ENCODE assay signal across 10 cellular contexts in genomic region chr1:115138271-115138670, GRCh38. TPM values are rescaled to one million over a fixed set of nuclear protein-coding genes. Genes with fewer than 3 reads are reported as not detected.
DNase-seq lines count a peak whose midpoint lies in the region; ATAC-seq, FAIRE-seq and TF ChIP-seq lines count a peak whose summit lies in the region.
"Had no signal": no experiment of that assay in that cellular context is flagged by ENCODE, and none has a peak within 500 bp of the region (broad histone marks: within the 10 kb centered on the region; RNA-seq: fewer than 3 reads in every experiment).

No MANE protein-coding gene starts in this region.

- BruUV-seq in HepG2 (replicated peaks; lab: Mats Ljungman, UMichigan) = no TSS peak

- TF ChIP-seq RAD21 in HepG2 (CRISPR knock-in tag; IDR thresholded peaks at IDR 0.05) = no peak

- H2AFZ ChIP-seq in HepG2 (ENCODE audit: low read length) = no peak overlapping the region

- H3K79me2 ChIP-seq in HepG2 (ENCODE audit: insufficient read depth, low read length) = no peaks in the 10 kb centered on the region

- TF ChIP-seq POLR2A in HepG2 (IDR thresholded peaks at IDR 0.05; ENCODE audit: insufficient read depth in 1 of 2, low read depth in 2 of 2, low read length in 2 of 2) (no peak), right lobe of liver (IDR thresholded peaks at IDR 0.05) (no peak), tibial nerve (IDR thresholded peaks at IDR 0.05) (no peak)

- intact Hi-C loops in HepG2 (cut with micrococcal nuclease; ENCODE audit: unreplicated experiment) = no loop called here
- intact Hi-C loops in right lobe of liver (cut with DNase I) = loop anchor here (5.0 to 10.0 kb wide), 3 partner anchors 329 to 457 kb away; no protein-coding TSS in a partner anchor
- intact Hi-C loops in aorta (cut with DNase I) = loop anchor here (2.0 to 5.0 kb wide), 6 partner anchors 49 to 459 kb away; no protein-coding TSS in a partner anchor

- H3K4me2 ChIP-seq in HepG2 (ENCODE audit: low read depth, low read length) = no peak overlapping the region

- no peak overlapping the region for H3K27ac ChIP-seq in HepG2 (ENCODE audit: extremely low read length, insufficient read depth, low read length)
- no peak overlapping the region for H3K27ac ChIP-seq in right lobe of liver
- peak overlapping the region; percentile 2 to 92 for H3K27ac ChIP-seq in aorta (ENCODE audit: low read depth in 1 of 2, low read length in 2 of 2)
- H3K27ac ChIP-seq in tibial nerve = no peak overlapping the region
- H3K27ac ChIP-seq: 22Rv1, HL-60 had no signal

- H3K9ac ChIP-seq in HepG2 (ENCODE audit: insufficient read depth, low read depth, low read length) = no peak overlapping the region
- peak overlapping the region; percentile 41 for H3K9ac ChIP-seq in adipocyte (ENCODE audit: low read length)

- POLR2A ChIA-PET in HepG2 (lab: Yijun Ruan, JAX) = no interaction called here

- TF ChIP-seq CTCF in HepG2 (CRISPR knock-in tag; IDR thresholded peaks at IDR 0.05) (no peak), right lobe of liver (IDR thresholded peaks at IDR 0.05) (no peak), tibial nerve (IDR thresholded peaks at IDR 0.05) (no peak)

- no peak for ATAC-seq in HepG2
- ATAC-seq in right lobe of liver = no peak
- ATAC-seq in aorta (ENCODE audit: low FRiP score) = no peak
- ATAC-seq in GM18867 (IDR thresholded peaks at IDR 0.05; ENCODE audit: unreplicated experiment) = no peak
- ATAC-seq in GM21737 (IDR thresholded peaks at IDR 0.05; ENCODE audit: unreplicated experiment) = no peak

- 30% methylated on average over 6 of the region's 6 CpGs for WGBS in HepG2 (ENCODE audit: low lambda C conversion rate)
- 58% methylated on average over 6 of the region's 6 CpGs for WGBS in right lobe of liver (ENCODE audit: insufficient coverage, low coverage, low lambda C conversion rate, missing lambda C conversion rate)
- WGBS in aorta, 2 donors = 39 to 45% methylated on average over 6 of the region's 6 CpGs
- WGBS in tibial nerve, 2 donors = 71 to 72% methylated on average over 6 of the region's 6 CpGs

- FAIRE-seq in HepG2 (lab: Jason Lieb, UNC) = no peak

- H3K36me3 ChIP-seq in HepG2 (replicated peaks in 1 of 2; ENCODE audit: control insufficient read depth in 1 of 2, insufficient read depth in 2 of 2, low read length in 2 of 2) (no peaks in the 10 kb centered on the region), right lobe of liver (no peaks in the 10 kb centered on the region), adipocyte (ENCODE audit: control insufficient read depth, insufficient read depth, low read length, severe bottlenecking) (no peaks in the 10 kb centered on the region), aorta (ENCODE audit: control insufficient read depth in 1 of 2, insufficient read depth in 2 of 2, low read length in 1 of 2) (no peaks in the 10 kb centered on the region), tibial nerve (no peaks in the 10 kb centered on the region)

- no peaks in the 10 kb centered on the region for H4K20me1 ChIP-seq in HepG2 (ENCODE audit: insufficient read depth, low read length)

- CTCF ChIA-PET in HepG2 (lab: Yijun Ruan, JAX; ENCODE audit: low intra/inter-chr PET ratio, low total read pairs) = interaction anchor here (1.4 to 2.1 kb wide), 4 partner anchors 332 to 457 kb away, joined by 3 to 23 read pairs (median 14); no protein-coding TSS in a partner anchor

- in situ Hi-C loops in HepG2 (cut with HindIII; ENCODE audit: extremely low pct_ligation_motif_present, low pct_unique_long_range_greater_than_20kb) = loop anchor here (5.0 kb wide), 2 partner anchors 329 to 459 kb away; no protein-coding TSS in a partner anchor

- no peaks in the 10 kb centered on the region for H3K4me1 ChIP-seq in HepG2 (ENCODE audit: insufficient read depth, low read length)
- H3K4me1 ChIP-seq in right lobe of liver = no peaks in the 10 kb centered on the region
- H3K4me1 ChIP-seq in adipocyte (ENCODE audit: control insufficient read depth, insufficient read depth, low read length) = peaks cover 44% of the 10 kb centered on the region
- H3K4me1 ChIP-seq in aorta (ENCODE audit: control insufficient read depth in 1 of 2, insufficient read depth in 2 of 2, low read length in 2 of 2) = peaks cover 3 to 16% of the 10 kb centered on the region in 2 donors
- H3K4me1 ChIP-seq in tibial nerve = peaks cover 0 to 5% (median 0%) of the 10 kb centered on the region in 4 donors

- no peak for DNase-seq in HepG2 (ENCODE audit: low spot score)
- DNase-seq in right lobe of liver = no peak
- DNase-seq in adipocyte (ENCODE audit: low read depth) = no peak
- peak; percentile 80 for DNase-seq in myocyte (ENCODE audit: low read depth)
- DNase-seq in aorta = no peak
- DNase-seq in tibial nerve (ENCODE audit: low spot score in 2 of 2) = no peak

- TF ChIP-seq EP300 in HepG2 (IDR thresholded peaks at IDR 0.05; ENCODE audit: low read depth in 2 of 2, low read length in 2 of 2) = no peak
- TF ChIP-seq EP300 in HepG2 (CRISPR knock-in tag; IDR thresholded peaks at IDR 0.05; ENCODE audit: borderline replicate concordance) = no peak
- TF ChIP-seq EP300 in tibial nerve (IDR thresholded peaks at IDR 0.05) = no peak

- H3K9me3 ChIP-seq in HepG2 (ENCODE audit: low read length) (no peaks in the 10 kb centered on the region), right lobe of liver (no peaks in the 10 kb centered on the region), adipocyte (ENCODE audit: control insufficient read depth, low read length) (no peaks in the 10 kb centered on the region), aorta (ENCODE audit: control insufficient read depth, low read length) (no peaks in the 10 kb centered on the region), tibial nerve (no peaks in the 10 kb centered on the region)

- no peak overlapping the region for H3K4me3 ChIP-seq in HepG2 (replicated peaks in 1 of 3; ENCODE audit: insufficient read depth in 1 of 3, low read depth in 2 of 3, low read length in 3 of 3)
- H3K4me3 ChIP-seq in right lobe of liver = no peak overlapping the region
- no peak overlapping the region for H3K4me3 ChIP-seq in adipocyte (ENCODE audit: low read length)
- H3K4me3 ChIP-seq in aorta (ENCODE audit: low read length in 2 of 2) = no peak overlapping the region
- H3K4me3 ChIP-seq in tibial nerve = no peak overlapping the region

- H3K27me3 ChIP-seq in HepG2 (ENCODE audit: control insufficient read depth in 1 of 2, insufficient read depth in 2 of 2, low read length in 2 of 2) = no peaks in the 10 kb centered on the region
- no peaks in the 10 kb centered on the region for H3K27me3 ChIP-seq in right lobe of liver
- no peaks in the 10 kb centered on the region for H3K27me3 ChIP-seq in adipocyte (replicated peaks; ENCODE audit: control insufficient read depth, insufficient read depth, low read length)
- no peaks in the 10 kb centered on the region for H3K27me3 ChIP-seq in aorta (ENCODE audit: control insufficient read depth in 1 of 2, insufficient read depth in 2 of 2, low read length in 1 of 2)
- no peaks in the 10 kb centered on the region for H3K27me3 ChIP-seq in tibial nerve

TF ChIP-seq in HepG2, 621 proteins besides CTCF, POLR2A, EP300 and RAD21:
- TF ChIP-seq SCMH1 (CRISPR knock-in tag; IDR thresholded peaks at IDR 0.05; ENCODE audit: borderline replicate concordance) (no peak), ATF7 (IDR thresholded peaks at IDR 0.05) (0 out of 2 replicates have a peak, but pooled peaks have one; percentile 13), ATF7 (CRISPR knock-in tag; IDR thresholded peaks at IDR 0.05) (no peak), CENPT (CRISPR knock-in tag; IDR thresholded peaks at IDR 0.05; ENCODE audit: low read depth) (no peak), ELF3 (CRISPR knock-in tag; IDR thresholded peaks at IDR 0.05) (no peak)
- TF ChIP-seq, protein P1, sequence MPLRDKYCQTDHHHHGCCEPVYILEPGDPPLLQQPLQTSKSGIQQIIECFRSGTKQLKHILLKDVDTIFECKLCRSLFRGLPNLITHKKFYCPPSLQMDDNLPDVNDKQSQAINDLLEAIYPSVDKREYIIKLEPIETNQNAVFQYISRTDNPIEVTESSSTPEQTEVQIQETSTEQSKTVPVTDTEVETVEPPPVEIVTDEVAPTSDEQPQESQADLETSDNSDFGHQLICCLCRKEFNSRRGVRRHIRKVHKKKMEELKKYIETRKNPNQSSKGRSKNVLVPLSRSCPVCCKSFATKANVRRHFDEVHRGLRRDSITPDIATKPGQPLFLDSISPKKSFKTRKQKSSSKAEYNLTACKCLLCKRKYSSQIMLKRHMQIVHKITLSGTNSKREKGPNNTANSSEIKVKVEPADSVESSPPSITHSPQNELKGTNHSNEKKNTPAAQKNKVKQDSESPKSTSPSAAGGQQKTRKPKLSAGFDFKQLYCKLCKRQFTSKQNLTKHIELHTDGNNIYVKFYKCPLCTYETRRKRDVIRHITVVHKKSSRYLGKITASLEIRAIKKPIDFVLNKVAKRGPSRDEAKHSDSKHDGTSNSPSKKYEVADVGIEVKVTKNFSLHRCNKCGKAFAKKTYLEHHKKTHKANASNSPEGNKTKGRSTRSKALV (CRISPR knock-in tag; IDR thresholded peaks at IDR 0.05) = no peak

RNA-seq across cellular contexts. Expression of gene TSPAN2, which starts 49.0 kb away (rescaled TPM):
- total RNA-seq in HepG2 (2016; rRNA removed; fragmentation: Illumina TruSeq; extraction: Trizol) = not detected in 2 replicates
- not detected in 2 replicates for total RNA-seq in HepG2 (2016; cell fraction: cytosol; rRNA removed; fragmentation: Illumina TruSeq; extraction: Trizol; ENCODE audit: low read depth)
- not detected in 2 replicates for total RNA-seq in HepG2 (2016; cell fraction: insoluble cytoplasmic fraction; rRNA removed; fragmentation: Illumina TruSeq; extraction: Trizol)
- total RNA-seq in HepG2 (2016; cell fraction: membrane; rRNA removed; fragmentation: Illumina TruSeq; extraction: Trizol) = not detected in 2 replicates
- not detected in 2 replicates for total RNA-seq in HepG2 (2016; cell fraction: nucleus; rRNA removed; fragmentation: Illumina TruSeq; extraction: Trizol)
- not detected in 2 replicates for polyA plus RNA-seq in HepG2 (2011; rRNA removed)
- not detected in 2 replicates for polyA plus RNA-seq in HepG2 (2011; cell fraction: cytosol; rRNA removed)
- not detected in 2 replicates for polyA plus RNA-seq in HepG2 (2011; cell fraction: nucleus; rRNA removed)
- not detected in 2 replicates for polyA plus RNA-seq in HepG2 (2012)
- polyA plus RNA-seq in HepG2 (2016; cell fraction: cytosol; fragmentation: Illumina TruSeq; extraction: Trizol; ENCODE audit: low read depth) = not detected in 2 replicates
- not detected in 2 replicates for polyA plus RNA-seq in HepG2 (2016; cell fraction: insoluble cytoplasmic fraction; fragmentation: Illumina TruSeq; extraction: Trizol; ENCODE audit: low read depth)
- not detected in 2 replicates for polyA plus RNA-seq in HepG2 (2016; cell fraction: membrane; fragmentation: Illumina TruSeq; extraction: Trizol; ENCODE audit: low read depth)
- not detected in 2 replicates for polyA plus RNA-seq in HepG2 (2016; cell fraction: nucleus; fragmentation: Illumina TruSeq; extraction: Trizol; ENCODE audit: insufficient read depth, low read depth)
- not detected in 2 replicates for polyA minus RNA-seq in HepG2 (2011; rRNA and poly(A)+ RNA removed; ENCODE audit: low replicate concordance)
- polyA minus RNA-seq in HepG2 (2011; cell fraction: cytosol; rRNA and poly(A)+ RNA removed) = not detected in 2 replicates
- not detected in 2 replicates for polyA minus RNA-seq in HepG2 (2011; cell fraction: nucleus; rRNA and poly(A)+ RNA removed)
- total RNA-seq in right lobe of liver = under 1 TPM in 4 of 6 experiments, not detected in 2; 0.35 to 0.55 (median 0.42) TPM
- 0.51 and 0.88 TPM in 2 replicates for total RNA-seq in myocyte
- polyA plus RNA-seq in myocyte (2012) = 31.9 TPM
- total RNA-seq in aorta = 10 to 100 TPM; 49.5 to 83.0 TPM
- 10 to 100 TPM; 26.2 to 29.4 TPM for polyA plus RNA-seq in aorta
- 1 to 10 TPM in 3 of 4 donors, under 1 TPM in 1; 0.84 to 7.1 (median 3.2) TPM for total RNA-seq in tibial nerve

Comparison
In these comparisons a context has a peak if more than half of its experiments do, and no peak if none do; other contexts are left out.
1. H3K27ac ChIP-seq: peak in aorta (2 of 2); none in HepG2 (single experiment), right lobe of liver (0 of 3) and tibial nerve (0 of 4).
2. RNA of gene TSPAN2, which starts 49.0 kb away (total RNA-seq): 49.5 to 83.0 TPM in aorta; 0.84 to 7.1 TPM in tibial nerve, 0.51 to 0.88 TPM in myocyte, 0.35 to 0.55 TPM in right lobe of liver and not detected in HepG2; every median in the first group is over 4 times any median in the second.